Comparison of ENCODE assay signal across 9 cellular contexts in the genomic region with DNA sequence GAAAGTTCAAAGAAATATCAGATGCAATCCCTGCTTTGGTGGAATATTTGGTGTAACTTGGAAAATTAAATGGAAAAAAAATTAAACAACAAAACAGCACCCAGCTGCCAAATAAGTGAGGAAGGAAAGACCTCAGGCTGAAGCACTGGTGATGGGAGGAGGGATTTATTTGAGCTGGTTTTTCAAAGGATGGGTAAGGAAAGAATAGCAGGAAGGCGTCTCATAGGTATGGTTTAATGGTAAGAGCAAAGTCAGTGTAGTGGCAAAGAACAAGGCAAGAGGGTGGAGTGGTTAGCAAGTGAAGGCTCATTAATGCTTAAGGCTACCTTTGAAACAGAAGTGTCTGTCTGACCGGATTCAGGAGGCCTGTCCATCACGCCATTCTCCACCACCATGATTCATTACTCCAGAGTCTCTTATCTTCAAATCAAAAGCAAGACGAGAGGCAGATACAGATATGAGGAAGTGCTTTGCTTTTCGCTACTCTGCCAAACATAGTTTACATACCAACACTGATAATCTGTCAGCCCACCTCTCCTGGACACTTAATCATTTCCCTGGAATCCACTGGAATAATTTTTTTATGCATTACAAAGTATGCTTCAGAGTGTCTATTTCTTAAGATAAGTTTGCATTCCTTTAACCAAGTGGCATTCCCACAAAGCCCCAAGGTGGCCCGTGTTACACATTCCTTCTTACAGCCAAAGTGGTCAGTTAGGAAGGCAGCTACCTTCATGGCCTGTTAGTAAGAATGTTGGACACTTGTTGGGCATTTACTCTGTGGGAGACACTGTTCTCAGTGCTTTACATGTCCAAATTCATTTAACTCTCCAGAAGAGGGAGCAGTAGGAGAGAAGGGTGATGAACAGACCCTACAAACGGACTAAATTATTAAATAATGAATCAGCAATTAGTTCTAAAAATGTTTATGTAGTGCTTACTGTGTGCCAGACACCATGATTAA.
DNase-seq lines count a peak whose midpoint lies in the region; ATAC-seq and TF ChIP-seq lines count a peak whose summit lies in the region.
"Had no signal": no experiment of that assay in that cellular context is flagged by ENCODE, and none has a peak within 500 bp of the region (broad histone marks: within the 10 kb centered on the region; RNA-seq: fewer than 3 reads in every experiment).

No MANE protein-coding gene starts in this region.

- no peaks in the 10 kb centered on the region for H3K9me3 ChIP-seq in cardiac muscle cell (ENCODE audit: low read depth)
- no peaks in the 10 kb centered on the region for H3K9me3 ChIP-seq in right atrium auricular region
- H3K9me3 ChIP-seq in SJSA1 (replicated peaks), result no peaks in the 10 kb centered on the region
- no peaks in the 10 kb centered on the region for H3K9me3 ChIP-seq in upper lobe of right lung

- H3K27me3 ChIP-seq in cardiac muscle cell, result no peaks in the 10 kb centered on the region
- no peaks in the 10 kb centered on the region for H3K27me3 ChIP-seq in right atrium auricular region
- H3K27me3 ChIP-seq in SJSA1 (replicated peaks), result no peaks in the 10 kb centered on the region
- H3K27me3 ChIP-seq in upper lobe of right lung, result no peaks in the 10 kb centered on the region

- H3K4me1 ChIP-seq in cardiac muscle cell (ENCODE audit: low read depth) (peaks cover 43% of the 10 kb centered on the region), right atrium auricular region (peaks cover 0 to 29% of the 10 kb centered on the region in 2 donors), SJSA1 (replicated peaks) (peaks cover 47% of the 10 kb centered on the region), upper lobe of right lung (peaks cover 18% of the 10 kb centered on the region)

- intact Hi-C loops in upper lobe of right lung (cut with DNase I), result no loop called here

- DNase-seq in cardiac muscle cell (ENCODE audit: low read depth in 1 of 2, low spot score in 1 of 2) (peak; percentile 78 to 90), right atrium auricular region (ENCODE audit: low spot score) (no peak), SJSA1 (ENCODE audit: low read depth in 1 of 2, low spot score in 2 of 2) (peak; percentile 92 to 98), glomerular visceral epithelial cell (ENCODE audit: extremely low spot score) (peak; percentile 96), upper lobe of right lung (no peak), GM19240 (ENCODE audit: insufficient read length, low spot score) (no peak), KG1 (lab: John Stamatoyannopoulos, UW) (no peak)
- DNase-seq: T-helper 17 cell had no signal

- peak overlapping the region; percentile 84 for H3K27ac ChIP-seq in cardiac muscle cell
- H3K27ac ChIP-seq in right atrium auricular region, result peak overlapping the region in 1 of 2 donors; percentile 51
- peak overlapping the region; percentile 89 for H3K27ac ChIP-seq in SJSA1
- H3K27ac ChIP-seq in upper lobe of right lung, result peak overlapping the region; percentile 59

- TF ChIP-seq CTCF in cardiac muscle cell (IDR thresholded peaks at IDR 0.05; ENCODE audit: low read depth, low read length) (peak; percentile 54), right atrium auricular region (IDR thresholded peaks at IDR 0.05) (peak in 1 of 2 donors; percentile 13), upper lobe of right lung (IDR thresholded peaks at IDR 0.05) (peak; percentile 25)

- H3K36me3 ChIP-seq in cardiac muscle cell (no peaks in the 10 kb centered on the region), right atrium auricular region (no peaks in the 10 kb centered on the region), SJSA1 (no peaks in the 10 kb centered on the region), upper lobe of right lung (no peaks in the 10 kb centered on the region)

- H3K4me3 ChIP-seq in cardiac muscle cell, result no peak overlapping the region
- no peak overlapping the region for H3K4me3 ChIP-seq in right atrium auricular region
- no peak overlapping the region for H3K4me3 ChIP-seq in SJSA1
- no peak overlapping the region for H3K4me3 ChIP-seq in upper lobe of right lung

- ATAC-seq in upper lobe of right lung (peak; percentile 84), GM19395 (IDR thresholded peaks at IDR 0.05; ENCODE audit: unreplicated experiment) (no peak)
- ATAC-seq: T-helper 17 cell had no signal

Comparison
In these comparisons a context has a peak if more than half of its experiments do, and no peak if none do; other contexts are left out.
1. DNase-seq: peak in cardiac muscle cell (2 of 2), SJSA1 (2 of 2) and glomerular visceral epithelial cell (single experiment); none in right atrium auricular region (single experiment), upper lobe of right lung (single experiment), GM19240 (single experiment) and KG1 (single experiment).